ENCODE assay signal across 14 cellular contexts in the genomic region with DNA sequence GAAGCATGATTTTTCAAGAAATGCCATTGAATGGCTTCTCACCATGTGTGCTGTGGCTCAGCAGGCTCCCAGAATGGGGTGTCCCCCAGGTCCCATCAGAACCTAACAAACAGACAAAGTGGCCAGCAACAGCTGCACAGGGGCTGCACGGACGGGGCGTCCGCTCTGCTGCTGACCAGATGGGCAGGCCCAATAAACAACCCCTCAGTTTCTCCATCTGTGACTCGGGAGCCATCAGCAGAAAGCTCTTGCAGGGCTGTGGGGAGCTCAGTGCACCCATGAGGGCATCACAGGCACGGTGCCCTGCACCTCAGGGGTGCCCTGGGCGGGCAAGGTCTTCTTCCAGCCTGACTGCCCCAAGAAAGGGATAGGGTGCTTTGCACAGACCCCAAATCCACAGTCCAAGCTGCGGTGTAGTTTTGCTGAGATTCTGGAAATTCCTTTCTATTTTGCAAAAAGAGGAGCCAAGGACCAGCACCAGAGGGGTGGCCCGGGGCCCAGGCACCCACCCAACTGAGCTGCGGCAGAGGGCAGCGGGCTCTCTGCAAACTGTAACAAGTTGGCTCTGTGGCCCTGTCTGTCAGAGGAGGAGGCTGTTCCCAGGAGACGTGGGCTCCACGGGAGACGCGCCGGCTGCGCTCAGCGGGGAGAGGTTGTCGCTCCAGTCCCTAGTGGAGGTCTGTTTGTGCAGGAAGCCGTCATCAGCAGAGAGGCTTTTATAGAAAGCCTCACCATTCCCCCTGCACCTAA.
A peak's percentile ranks its signal among the peaks of the same experiment; 100 is the strongest.
DNase-seq lines count a peak whose midpoint lies in the region; ATAC-seq, FAIRE-seq and TF ChIP-seq lines count a peak whose summit lies in the region.
"Had no signal": no experiment of that assay in that cellular context is flagged by ENCODE, and none has a peak within 500 bp of the region (broad histone marks: within the 10 kb centered on the region; RNA-seq: fewer than 3 reads in every experiment).

No MANE protein-coding gene starts in this region.

- H3K4me3 ChIP-seq in right lobe of liver (no peak overlapping the region), HepG2 (replicated peaks in 1 of 3; ENCODE audit: insufficient read depth in 1 of 3, low read depth in 2 of 3, low read length in 3 of 3) (no peak overlapping the region), SK-N-MC (peak overlapping the region; percentile 53), left lung (no peak overlapping the region), thyroid gland (replicated peaks in 1 of 3) (no peak overlapping the region)

- no peak overlapping the region for H3K9ac ChIP-seq in HepG2 (ENCODE audit: insufficient read depth, low read depth, low read length)
- peak overlapping the region; percentile 27 for H3K9ac ChIP-seq in SK-N-MC (ENCODE audit: insufficient read length)

- DNase-seq in right lobe of liver = peak in 2 of 3 donors; percentile 8 to 37
- DNase-seq in HepG2 (ENCODE audit: low spot score) = no peak
- no peak for DNase-seq in SK-N-MC (ENCODE audit: low read depth, low spot score)
- peak; percentile 14 to 54 for DNase-seq in left lung
- DNase-seq in thyroid gland = no peak
- DNase-seq: activated CD4-positive, alpha-beta T cell treated with anti-CD3 and anti-CD28 coated beads, Interleukin-2, amount 50 U/mL, for 48 hours; activated T-cell treated with anti-CD3 and anti-CD28 coated beads, Interleukin-2, amount 50 U/mL, for 72 hours; foreskin melanocyte; NCI-H2171 treated with DMSO at 0.1 percent for 48 hours; SIG-M5; stimulated activated CD4-positive, alpha-beta T cell treated with anti-CD3 and anti-CD28 coated beads, Interleukin-15, amount 100 ng/mL, for 24 hours had no signal

- ATAC-seq in right lobe of liver (no peak), HepG2 (no peak), left lung (no peak), GM21717 (IDR thresholded peaks at IDR 0.05; ENCODE audit: unreplicated experiment) (no peak), HG03196 (IDR thresholded peaks at IDR 0.05; ENCODE audit: unreplicated experiment) (no peak)
- ATAC-seq: activated T-cell treated with anti-CD3 and anti-CD28 coated beads, Interleukin-2, amount 50 U/mL, for 72 hours had no signal

- H3K4me1 ChIP-seq in right lobe of liver (no peaks in the 10 kb centered on the region), HepG2 (ENCODE audit: insufficient read depth, low read length) (no peaks in the 10 kb centered on the region), left lung (no peaks in the 10 kb centered on the region), thyroid gland (no peaks in the 10 kb centered on the region)

- no peak for FAIRE-seq in HepG2 (lab: Jason Lieb, UNC)
- FAIRE-seq: HTR-8/SVneo had no signal

- POLR2A ChIA-PET in HepG2 (lab: Yijun Ruan, JAX) = no interaction called here

- TF ChIP-seq RAD21 in HepG2 (CRISPR knock-in tag; IDR thresholded peaks at IDR 0.05) = no peak

- H3K27ac ChIP-seq in right lobe of liver (no peak overlapping the region), HepG2 (ENCODE audit: extremely low read length, insufficient read depth, low read length) (no peak overlapping the region), SK-N-MC (peak overlapping the region; percentile 90), left lung (no peak overlapping the region), thyroid gland (no peak overlapping the region)

- TF ChIP-seq EP300 in HepG2 (IDR thresholded peaks at IDR 0.05; ENCODE audit: low read depth in 2 of 2, low read length in 2 of 2) (no peak), HepG2 (CRISPR knock-in tag; IDR thresholded peaks at IDR 0.05; ENCODE audit: borderline replicate concordance) (no peak)

- in situ Hi-C loops in HepG2 (cut with HindIII; ENCODE audit: extremely low pct_ligation_motif_present, low pct_unique_long_range_greater_than_20kb) = no loop called here

- H3K9me3 ChIP-seq in right lobe of liver = no peaks in the 10 kb centered on the region
- H3K9me3 ChIP-seq in HepG2 (ENCODE audit: low read length) = no peaks in the 10 kb centered on the region
- H3K9me3 ChIP-seq in SK-N-MC (ENCODE audit: low read depth, low read length) = no peaks in the 10 kb centered on the region
- no peaks in the 10 kb centered on the region for H3K9me3 ChIP-seq in left lung
- no peaks in the 10 kb centered on the region for H3K9me3 ChIP-seq in thyroid gland

- peaks cover 0 to 7% of the 10 kb centered on the region in 2 donors for H3K27me3 ChIP-seq in right lobe of liver
- H3K27me3 ChIP-seq in HepG2 (ENCODE audit: control insufficient read depth in 1 of 2, insufficient read depth in 2 of 2, low read length in 2 of 2) = peaks cover 13 to 59% of the 10 kb centered on the region in 2 experiments
- peaks cover 0 to 42% of the 10 kb centered on the region in 2 donors for H3K27me3 ChIP-seq in left lung
- no peaks in the 10 kb centered on the region for H3K27me3 ChIP-seq in thyroid gland

- H3K36me3 ChIP-seq in right lobe of liver = no peaks in the 10 kb centered on the region
- no peaks in the 10 kb centered on the region for H3K36me3 ChIP-seq in HepG2 (replicated peaks in 1 of 2; ENCODE audit: control insufficient read depth in 1 of 2, insufficient read depth in 2 of 2, low read length in 2 of 2)
- H3K36me3 ChIP-seq in SK-N-MC (ENCODE audit: insufficient read depth, low read length) = no peaks in the 10 kb centered on the region
- no peaks in the 10 kb centered on the region for H3K36me3 ChIP-seq in left lung
- H3K36me3 ChIP-seq in thyroid gland = no peaks in the 10 kb centered on the region

- 55% methylated on average over 11 of the region's 20 CpGs for WGBS in right lobe of liver (ENCODE audit: insufficient coverage, low coverage, low lambda C conversion rate, missing lambda C conversion rate)
- 0% methylated on average over 6 of the region's 20 CpGs for WGBS in HepG2 (ENCODE audit: low lambda C conversion rate)
- WGBS in thyroid gland, 2 donors = 67 to 72% methylated on average over 15 to 20 of the region's 20 CpGs

- no peak for TF ChIP-seq CTCF in right lobe of liver (IDR thresholded peaks at IDR 0.05)
- TF ChIP-seq CTCF in HepG2 (CRISPR knock-in tag; IDR thresholded peaks at IDR 0.05) = no peak
- no peak for TF ChIP-seq CTCF in left lung (IDR thresholded peaks at IDR 0.05)
- no peak for TF ChIP-seq CTCF in thyroid gland (IDR thresholded peaks at IDR 0.05)

- H2AFZ ChIP-seq in HepG2 (ENCODE audit: low read length) = no peak overlapping the region

- no peak overlapping the region for H3K4me2 ChIP-seq in HepG2 (ENCODE audit: low read depth, low read length)

- BruUV-seq in HepG2 (replicated peaks; lab: Mats Ljungman, UMichigan) = no TSS peak

- CTCF ChIA-PET in HepG2 (lab: Yijun Ruan, JAX; ENCODE audit: low intra/inter-chr PET ratio, low total read pairs) = interaction anchor here (3.8 kb wide), 1 partner anchor 254 kb away, joined by 38 read pairs; a partner anchor contains a TSS

- TF ChIP-seq POLR2A in right lobe of liver (IDR thresholded peaks at IDR 0.05) = no peak
- no peak for TF ChIP-seq POLR2A in HepG2 (IDR thresholded peaks at IDR 0.05; ENCODE audit: insufficient read depth in 1 of 2, low read depth in 2 of 2, low read length in 2 of 2)
- no peak for TF ChIP-seq POLR2A in thyroid gland (IDR thresholded peaks at IDR 0.05)

- H4K20me1 ChIP-seq in HepG2 (ENCODE audit: insufficient read depth, low read length) = peaks cover 4% of the 10 kb centered on the region; the same call in 1 of the 2 replicates

- no peaks in the 10 kb centered on the region for H3K79me2 ChIP-seq in HepG2 (ENCODE audit: insufficient read depth, low read length)

- intact Hi-C loops in right lobe of liver (cut with DNase I) = loop anchor here (5.0 kb wide), 2 partner anchors 254 to 259 kb away; a partner anchor contains a TSS
- intact Hi-C loops in HepG2 (cut with micrococcal nuclease; ENCODE audit: unreplicated experiment) = no loop called here
- intact Hi-C loops in left lung (cut with DNase I) = no loop called here
- intact Hi-C loops in thyroid gland (cut with DNase I) = loop anchor here (5.0 kb wide), 1 partner anchor 254 kb away; a partner anchor contains a TSS

TF ChIP-seq in HepG2, 621 proteins besides CTCF, POLR2A, EP300 and RAD21 (continues in another document):
- TF ChIP-seq, protein P1, sequence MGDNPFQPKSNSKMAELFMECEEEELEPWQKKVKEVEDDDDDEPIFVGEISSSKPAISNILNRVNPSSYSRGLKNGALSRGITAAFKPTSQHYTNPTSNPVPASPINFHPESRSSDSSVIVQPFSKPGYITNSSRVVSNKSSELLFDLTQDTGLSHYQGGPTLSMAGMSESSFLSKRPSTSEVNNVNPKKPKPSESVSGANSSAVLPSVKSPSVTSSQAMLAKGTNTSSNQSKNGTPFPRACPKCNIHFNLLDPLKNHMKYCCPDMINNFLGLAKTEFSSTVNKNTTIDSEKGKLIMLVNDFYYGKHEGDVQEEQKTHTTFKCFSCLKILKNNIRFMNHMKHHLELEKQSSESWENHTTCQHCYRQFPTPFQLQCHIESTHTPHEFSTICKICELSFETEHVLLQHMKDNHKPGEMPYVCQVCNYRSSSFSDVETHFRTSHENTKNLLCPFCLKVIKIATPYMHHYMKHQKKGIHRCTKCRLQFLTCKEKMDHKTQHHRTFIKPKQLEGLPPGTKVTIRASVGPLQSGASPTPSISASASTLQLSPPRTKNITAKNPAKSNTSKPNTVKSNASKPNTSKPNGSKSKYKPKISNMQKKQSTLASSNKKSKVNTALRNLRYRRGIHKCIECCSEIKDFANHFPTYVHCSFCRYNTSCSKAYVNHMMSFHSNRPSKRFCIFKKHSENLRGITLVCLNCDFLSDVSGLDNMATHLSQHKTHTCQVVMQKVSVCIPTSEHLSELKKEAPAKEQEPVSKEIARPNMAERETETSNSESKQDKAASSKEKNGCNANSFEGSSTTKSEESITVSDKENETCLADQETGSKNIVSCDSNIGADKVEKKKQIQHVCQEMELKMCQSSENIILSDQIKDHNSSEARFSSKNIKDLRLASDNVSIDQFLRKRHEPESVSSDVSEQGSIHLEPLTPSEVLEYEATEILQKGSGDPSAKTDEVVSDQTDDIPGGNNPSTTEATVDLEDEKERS (CRISPR knock-in tag; IDR thresholded peaks at IDR 0.05) = no peak
- TF ChIP-seq, protein P2, sequence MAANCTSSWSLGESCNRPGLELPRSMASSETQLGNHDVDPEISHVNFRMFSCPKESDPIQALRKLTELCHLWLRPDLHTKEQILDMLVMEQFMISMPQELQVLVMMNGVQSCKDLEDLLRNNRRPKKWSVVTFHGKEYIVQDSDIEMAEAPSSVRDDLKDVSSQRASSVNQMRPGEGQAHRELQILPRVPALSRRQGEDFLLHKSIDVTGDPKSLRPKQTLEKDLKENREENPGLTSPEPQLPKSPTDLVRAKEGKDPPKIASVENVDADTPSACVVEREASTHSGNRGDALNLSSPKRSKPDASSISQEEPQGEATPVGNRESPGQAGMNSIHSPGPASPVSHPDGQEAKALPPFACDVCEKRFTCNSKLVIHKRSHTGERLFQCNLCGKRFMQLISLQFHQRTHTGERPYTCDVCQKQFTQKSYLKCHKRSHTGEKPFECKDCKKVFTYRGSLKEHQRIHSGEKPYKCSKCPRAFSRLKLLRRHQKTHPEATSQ (CRISPR knock-in tag; IDR thresholded peaks at IDR 0.05; ENCODE audit: borderline replicate concordance) = no peak
- TF ChIP-seq KLF11 (CRISPR knock-in tag; IDR thresholded peaks at IDR 0.05) (no peak), ZNF879 (CRISPR knock-in tag; IDR thresholded peaks at IDR 0.05) (no peak), ZNF598 (CRISPR knock-in tag; IDR thresholded peaks at IDR 0.05; ENCODE audit: borderline replicate concordance) (no peak)

Comparison
In these comparisons a context has a peak if more than half of its experiments do, and no peak if none do; other contexts are left out.
1. DNase-seq: peak in right lobe of liver (2 of 3) and left lung (2 of 2); none in HepG2 (single experiment), SK-N-MC (single experiment) and thyroid gland (0 of 2).
2. intact Hi-C loops: an anchor here in right lobe of liver (5.0 kb wide) and thyroid gland (5.0 kb wide); none called in HepG2 and left lung.